Comparison of ENCODE assay signal across 27 cellular contexts in genomic region chr3:3766140-3766539, GRCh38.
"Had no signal": no experiment of that assay in that cellular context is flagged by ENCODE, and none has a peak within 500 bp of the region (broad histone marks: within the 10 kb centered on the region; RNA-seq: fewer than 3 reads in every experiment).

No MANE protein-coding gene starts in this region.

- H3K4me3 Mint-ChIP-seq: naive thymus-derived CD4-positive, alpha-beta T cell; natural killer cell; nephron progenitor cell; neural crest cell; stimulated activated effector memory CD8-positive, alpha-beta T cell treated with anti-CD3 and anti-CD28 coated beads, Interleukin-12 subunit alpha, Interleukin-12 subunit beta, amount 100 ng/mL, for 72 hours; stimulated activated naive B cell treated with anti-CD40 and anti-IgM and Interleukin-4, amounts not matched to agents 10 μg/mL and 1 μg/mL and 100 μg/mL, for 72 hours; stimulated activated naive CD8-positive, alpha-beta T cell treated with anti-CD3 and anti-CD28 coated beads, Interleukin-15, Interleukin-2, amounts not matched to agents 100 ng/mL and 50 ng/mL, for 24 hours had no signal

- H3K27ac ChIP-seq: neutrophil, pancreas, prostate gland, stomach, thoracic aorta, thyroid gland, tibial nerve, upper lobe of left lung, vagina had no signal

- H3K27me3 ChIP-seq: neutrophil, pancreas, stomach, thyroid gland, tibial nerve, upper lobe of left lung, vagina had no signal

- DNase-seq: naive thymus-derived CD4-positive, alpha-beta T cell; natural killer cell; nephron progenitor cell; nucleus accumbens; pancreas; right cardiac atrium; small intestine; stimulated activated CD4-positive, alpha-beta T cell treated with anti-CD3 and anti-CD28 coated beads, Interleukin-15, amount 100 ng/mL, for 24 hours; stimulated activated CD4-positive, alpha-beta T cell treated with anti-CD3 and anti-CD28 coated beads, Interleukin-2, amount 100 ng/mL, for 24 hours; stimulated activated CD4-positive, alpha-beta T cell treated with anti-CD3 and anti-CD28 coated beads, Interleukin-2, amount 100 ng/mL, for 48 hours; stimulated activated CD4-positive, alpha-beta T cell treated with anti-CD3 and anti-CD28 coated beads, Interleukin-4, amount 100 ng/mL, for 24 hours; stimulated activated naive B cell treated with anti-CD40 and anti-IgM and Interleukin-4, amounts not matched to agents 10 μg/mL and 1 μg/mL and 100 μg/mL, for 72 hours; stimulated activated naive CD4-positive, alpha-beta T cell treated with Interleukin-2 at 50 U/mL for 16 hours; stomach; thyroid gland; trophoblast cell; upper lobe of left lung had no signal

- ATAC-seq: naive thymus-derived CD4-positive, alpha-beta T cell; natural killer cell; pancreas; right cardiac atrium; sciatic nerve; stimulated activated effector memory CD8-positive, alpha-beta T cell treated with anti-CD3 and anti-CD28 coated beads, Interleukin-12 subunit alpha, Interleukin-12 subunit beta, amount 100 ng/mL, for 72 hours; stimulated activated naive B cell treated with anti-CD40 and anti-IgM and Interleukin-4, amounts not matched to agents 10 μg/mL and 1 μg/mL and 100 μg/mL, for 72 hours had no signal

- H3K36me3 ChIP-seq: neutrophil, pancreas, prostate gland, stomach, thoracic aorta, thyroid gland, tibial nerve, upper lobe of left lung, vagina had no signal

- H3K27me3 Mint-ChIP-seq: stimulated activated naive B cell treated with anti-CD40 and anti-IgM and Interleukin-4, amounts not matched to agents 10 μg/mL and 1 μg/mL and 100 μg/mL, for 72 hours; stimulated activated naive CD8-positive, alpha-beta T cell treated with anti-CD3 and anti-CD28 coated beads, Interleukin-15, Interleukin-2, amounts not matched to agents 100 ng/mL and 50 ng/mL, for 24 hours had no signal

- H3K4me1 ChIP-seq: pancreas, prostate gland, stomach, thyroid gland, upper lobe of left lung, vagina had no signal

- H3K9me3 ChIP-seq: neutrophil, pancreas, prostate gland, stomach, thoracic aorta, thyroid gland, tibial nerve, upper lobe of left lung, vagina had no signal

- H3K4me1 Mint-ChIP-seq: naive thymus-derived CD4-positive, alpha-beta T cell; natural killer cell; neural crest cell; stimulated activated effector memory CD8-positive, alpha-beta T cell treated with anti-CD3 and anti-CD28 coated beads, Interleukin-12 subunit alpha, Interleukin-12 subunit beta, amount 100 ng/mL, for 72 hours; stimulated activated naive B cell treated with anti-CD40 and anti-IgM and Interleukin-4, amounts not matched to agents 10 μg/mL and 1 μg/mL and 100 μg/mL, for 72 hours had no signal

- H3K9me3 Mint-ChIP-seq: naive thymus-derived CD4-positive, alpha-beta T cell; natural killer cell; nephron progenitor cell; neural crest cell; stimulated activated effector memory CD8-positive, alpha-beta T cell treated with anti-CD3 and anti-CD28 coated beads, Interleukin-12 subunit alpha, Interleukin-12 subunit beta, amount 100 ng/mL, for 72 hours; stimulated activated naive B cell treated with anti-CD40 and anti-IgM and Interleukin-4, amounts not matched to agents 10 μg/mL and 1 μg/mL and 100 μg/mL, for 72 hours; stimulated activated naive CD8-positive, alpha-beta T cell treated with anti-CD3 and anti-CD28 coated beads, Interleukin-15, Interleukin-2, amounts not matched to agents 100 ng/mL and 50 ng/mL, for 24 hours had no signal

- H3K27ac Mint-ChIP-seq: naive thymus-derived CD4-positive, alpha-beta T cell; natural killer cell; nephron progenitor cell; stimulated activated effector memory CD8-positive, alpha-beta T cell treated with anti-CD3 and anti-CD28 coated beads, Interleukin-12 subunit alpha, Interleukin-12 subunit beta, amount 100 ng/mL, for 72 hours; stimulated activated naive B cell treated with anti-CD40 and anti-IgM and Interleukin-4, amounts not matched to agents 10 μg/mL and 1 μg/mL and 100 μg/mL, for 72 hours; stimulated activated naive CD8-positive, alpha-beta T cell treated with anti-CD3 and anti-CD28 coated beads, Interleukin-15, Interleukin-2, amounts not matched to agents 100 ng/mL and 50 ng/mL, for 24 hours had no signal

- H3K4me3 ChIP-seq: pancreas, prostate gland, stomach, thoracic aorta, thyroid gland, tibial nerve, upper lobe of left lung, vagina had no signal

- FAIRE-seq: pancreas, small intestine, urothelium cell line had no signal

- H3K36me3 Mint-ChIP-seq: naive thymus-derived CD4-positive, alpha-beta T cell; natural killer cell; stimulated activated effector memory CD8-positive, alpha-beta T cell treated with anti-CD3 and anti-CD28 coated beads, Interleukin-12 subunit alpha, Interleukin-12 subunit beta, amount 100 ng/mL, for 72 hours; stimulated activated naive B cell treated with anti-CD40 and anti-IgM and Interleukin-4, amounts not matched to agents 10 μg/mL and 1 μg/mL and 100 μg/mL, for 72 hours had no signal
